8 cellular contexts compared by ENCODE assay signal in the genomic region with DNA sequence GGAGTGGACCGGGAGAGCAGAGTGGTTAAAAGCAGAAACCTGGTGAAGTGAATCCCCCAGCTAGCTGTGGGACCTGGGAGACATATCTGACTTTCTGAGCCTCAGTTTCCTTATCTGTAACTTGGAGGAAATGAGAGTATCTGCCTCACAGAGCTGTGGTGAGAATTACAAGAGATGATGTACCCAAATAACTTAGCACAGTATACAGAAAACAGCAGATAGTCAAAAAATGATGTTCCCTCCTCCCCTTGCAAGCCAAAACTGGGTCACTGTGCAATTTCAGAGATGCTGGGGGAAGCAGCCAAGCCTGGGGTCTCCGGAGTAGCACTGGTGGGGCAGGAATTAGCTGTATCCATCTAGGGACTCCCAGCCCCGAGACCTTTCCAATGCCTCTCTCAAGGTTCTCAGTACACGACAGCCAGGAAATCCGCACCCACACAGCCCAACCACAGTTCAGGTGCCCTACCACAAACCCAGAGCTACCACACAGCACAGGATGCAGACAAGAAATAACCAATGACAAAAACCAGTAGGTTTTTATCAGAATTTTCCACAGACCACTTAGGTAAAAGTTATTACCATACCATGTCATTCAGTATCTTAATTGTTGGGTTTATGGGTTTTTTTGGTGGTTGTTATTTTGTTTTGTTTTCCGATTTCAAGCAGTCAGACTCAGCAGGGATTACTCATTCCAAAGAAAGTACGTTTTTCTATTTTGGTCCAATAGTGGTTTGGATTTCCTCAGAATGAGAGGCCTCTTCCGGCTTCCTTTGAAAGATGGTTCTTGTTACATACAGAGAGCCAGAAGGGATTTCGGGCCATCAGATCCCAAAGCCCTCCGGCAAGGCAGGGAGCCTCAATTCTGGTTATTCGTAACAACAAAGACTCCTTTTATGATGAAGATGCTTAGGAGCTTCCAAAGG. TPM values are rescaled to one million over a fixed set of nuclear protein-coding genes. Genes with fewer than 3 reads are reported as not detected.
DNase-seq lines count a peak whose midpoint lies in the region; ATAC-seq and TF ChIP-seq lines count a peak whose summit lies in the region.

No MANE protein-coding gene starts in this region.

- H2BK15ac ChIP-seq in neuronal stem cell (ENCODE audit: low read length): no peak overlapping the region

- TF ChIP-seq POLR2A in sigmoid colon (IDR thresholded peaks at IDR 0.05) (no peak), body of pancreas (IDR thresholded peaks at IDR 0.05) (no peak)

- TF ChIP-seq EP300 in sigmoid colon (IDR thresholded peaks at IDR 0.05): no peak

- no peak for TF ChIP-seq CTCF in sigmoid colon (IDR thresholded peaks at IDR 0.05)
- TF ChIP-seq CTCF in heart right ventricle (IDR thresholded peaks at IDR 0.05): no peak
- no peak for TF ChIP-seq CTCF in body of pancreas (IDR thresholded peaks at IDR 0.05)

- H3K36me3 Mint-ChIP-seq in activated naive CD4-positive, alpha-beta T cell treated with anti-CD3 and anti-CD28 coated beads, Interleukin-2, amount 10 ng/mL, durations not matched to agents 7 days and 5 days: peaks cover 31% of the 10 kb centered on the region

- H3K27me3 Mint-ChIP-seq in activated naive CD4-positive, alpha-beta T cell treated with anti-CD3 and anti-CD28 coated beads, Interleukin-2, amount 10 ng/mL, durations not matched to agents 7 days and 5 days: peaks cover 5% of the 10 kb centered on the region

- no peak overlapping the region for H3K14ac ChIP-seq in neuronal stem cell (ENCODE audit: low read length)

- DNase-seq in SK-N-MC (ENCODE audit: low read depth, low spot score): peak; percentile 44
- DNase-seq in activated naive CD4-positive, alpha-beta T cell treated with anti-CD3 and anti-CD28 coated beads, Interleukin-2, amount 10 ng/mL, durations not matched to agents 7 days and 5 days: peak; percentile 88
- DNase-seq in stimulated activated CD4-positive, alpha-beta T cell treated with anti-CD3 and anti-CD28 coated beads, Interleukin-4, amount 100 ng/mL, for 4 hours: peak; percentile 53 to 81
- no peak for DNase-seq in neuronal stem cell (ENCODE audit: low spot score)
- DNase-seq in sigmoid colon: no peak
- no peak for DNase-seq in heart right ventricle
- no peak for DNase-seq in body of pancreas

- no peak overlapping the region for H2BK12ac ChIP-seq in neuronal stem cell (ENCODE audit: low read length)

- no peaks in the 10 kb centered on the region for H3K79me1 ChIP-seq in neuronal stem cell (ENCODE audit: low read depth, low read length)

- peaks cover 0 to 2% of the 10 kb centered on the region in 2 donors for H3K4me1 ChIP-seq in neuronal stem cell (ENCODE audit: control insufficient read depth in 2 of 2, insufficient read depth in 1 of 2, low read depth in 1 of 2, low read length in 2 of 2)
- H3K4me1 ChIP-seq in sigmoid colon: peaks cover 0 to 4% (median 1%) of the 10 kb centered on the region in 4 donors
- peaks cover 0 to 60% (median 0%) of the 10 kb centered on the region in 9 donors for H3K4me1 ChIP-seq in heart right ventricle
- H3K4me1 ChIP-seq in body of pancreas: peaks cover 7% of the 10 kb centered on the region

- no CpG with 5 or more reads among the region's 11 CpGs for WGBS in neuronal stem cell (ENCODE audit: extremely low coverage in 2 of 2, insufficient read length in 2 of 2, insufficient replicate concordance in 1 of 2), 2 donors
- WGBS in sigmoid colon, 2 donors: 52 to 75% methylated on average over 11 of the region's 11 CpGs
- WGBS in heart right ventricle, 2 donors: 63 to 71% methylated on average over 11 of the region's 11 CpGs
- 57 to 69% methylated on average over 11 of the region's 11 CpGs for WGBS in body of pancreas, 2 donors

- ATAC-seq in GM19351 (IDR thresholded peaks at IDR 0.05; ENCODE audit: unreplicated experiment) (peak; percentile 78), heart right ventricle (no peak), body of pancreas (no peak)

- H3K4me2 ChIP-seq in neuronal stem cell (ENCODE audit: insufficient read depth, low read length, poor library complexity, severe bottlenecking): no peak overlapping the region

- no peak overlapping the region for H3K18ac ChIP-seq in neuronal stem cell (ENCODE audit: low read length)

- peaks cover 2 to 30% (median 15%) of the 10 kb centered on the region in 3 experiments for H3K27me3 ChIP-seq in neuronal stem cell (ENCODE audit: control insufficient read depth in 3 of 3, insufficient read depth in 3 of 3, low read depth in 1 of 3, low read length in 3 of 3)
- H3K27me3 ChIP-seq in sigmoid colon: peaks cover 3 to 17% (median 6%) of the 10 kb centered on the region in 3 donors
- peaks cover 0 to 17% (median under 1%) of the 10 kb centered on the region in 7 donors for H3K27me3 ChIP-seq in heart right ventricle
- H3K27me3 ChIP-seq in body of pancreas: peaks cover 0 to 7% of the 10 kb centered on the region in 2 donors

- intact Hi-C loops in sigmoid colon (cut with DNase I) (no loop called here), heart right ventricle (cut with DNase I) (no loop called here), body of pancreas (cut with DNase I) (no loop called here)

- no peak overlapping the region for H3K9ac ChIP-seq in SK-N-MC (ENCODE audit: insufficient read length)
- H3K9ac ChIP-seq in neuronal stem cell (ENCODE audit: low read depth, low read length, poor library complexity): no peak overlapping the region

- H4K91ac ChIP-seq in neuronal stem cell (ENCODE audit: low read depth, low read length, poor library complexity): no peak overlapping the region

- H3K4me3 ChIP-seq in SK-N-MC (no peak overlapping the region), neuronal stem cell (ENCODE audit: low read length in 2 of 2) (no peak overlapping the region), sigmoid colon (no peak overlapping the region), heart right ventricle (no peak overlapping the region), body of pancreas (no peak overlapping the region)

- no peaks in the 10 kb centered on the region for H3K36me3 ChIP-seq in SK-N-MC (ENCODE audit: insufficient read depth, low read length)
- no peaks in the 10 kb centered on the region for H3K36me3 ChIP-seq in neuronal stem cell (replicated peaks in 1 of 2; ENCODE audit: control insufficient read depth in 2 of 2, insufficient read depth in 2 of 2, low read length in 2 of 2)
- no peaks in the 10 kb centered on the region for H3K36me3 ChIP-seq in sigmoid colon
- H3K36me3 ChIP-seq in heart right ventricle: no peaks in the 10 kb centered on the region
- H3K36me3 ChIP-seq in body of pancreas (replicated peaks in 1 of 2; ENCODE audit: insufficient read depth in 1 of 2, low read depth in 2 of 2): no peaks in the 10 kb centered on the region

- H3K9me3 ChIP-seq in SK-N-MC (ENCODE audit: low read depth, low read length): no peaks in the 10 kb centered on the region
- peaks cover 2 to 6% of the 10 kb centered on the region in 2 donors for H3K9me3 ChIP-seq in neuronal stem cell (replicated peaks in 1 of 2; ENCODE audit: control insufficient read depth in 2 of 2, insufficient read depth in 1 of 2, low read depth in 1 of 2, low read length in 2 of 2)
- peaks cover 0 to 12% (median 3%) of the 10 kb centered on the region in 4 donors for H3K9me3 ChIP-seq in sigmoid colon
- peaks cover 0 to 21% (median 9%) of the 10 kb centered on the region in 11 donors for H3K9me3 ChIP-seq in heart right ventricle
- H3K9me3 ChIP-seq in body of pancreas: peaks cover 0 to 15% (median 0%) of the 10 kb centered on the region in 3 donors

- peak overlapping the region; percentile 50 for H3K4me3 Mint-ChIP-seq in activated naive CD4-positive, alpha-beta T cell treated with anti-CD3 and anti-CD28 coated beads, Interleukin-2, amount 10 ng/mL, durations not matched to agents 7 days and 5 days

- H3K9me3 Mint-ChIP-seq in activated naive CD4-positive, alpha-beta T cell treated with anti-CD3 and anti-CD28 coated beads, Interleukin-2, amount 10 ng/mL, durations not matched to agents 7 days and 5 days: peaks cover 31% of the 10 kb centered on the region

- H3K23ac ChIP-seq in neuronal stem cell (ENCODE audit: low read depth, low read length, poor library complexity): no peak overlapping the region

- peaks cover 82% of the 10 kb centered on the region for H3K4me1 Mint-ChIP-seq in activated naive CD4-positive, alpha-beta T cell treated with anti-CD3 and anti-CD28 coated beads, Interleukin-2, amount 10 ng/mL, durations not matched to agents 7 days and 5 days

- no peak overlapping the region for H3K4ac ChIP-seq in neuronal stem cell (ENCODE audit: low read length)

- H4K8ac ChIP-seq in neuronal stem cell (ENCODE audit: low read depth, low read length): no peak overlapping the region

- H2AFZ ChIP-seq in neuronal stem cell (ENCODE audit: low read length): no peak overlapping the region

- CTCF ChIA-PET in activated naive CD4-positive, alpha-beta T cell treated with anti-CD3 and anti-CD28 coated beads, Interleukin-2, amount 10 ng/mL, durations not matched to agents 7 days and 5 days (lab: Charles Lee): interaction anchor here (0.6 to 3.2 kb wide), 3 partner anchors 44 to 188 kb away, joined by 3 to 28 read pairs (median 4); no protein-coding TSS in a partner anchor

- H2BK5ac ChIP-seq in neuronal stem cell (ENCODE audit: low read length): no peak overlapping the region

- H2BK120ac ChIP-seq in neuronal stem cell (ENCODE audit: low read depth, low read length): no peak overlapping the region

- H3K27ac Mint-ChIP-seq in activated naive CD4-positive, alpha-beta T cell treated with anti-CD3 and anti-CD28 coated beads, Interleukin-2, amount 10 ng/mL, durations not matched to agents 7 days and 5 days: peak overlapping the region; percentile 91

- no peak overlapping the region for H3K27ac ChIP-seq in SK-N-MC
- H3K27ac ChIP-seq in neuronal stem cell (replicated peaks; ENCODE audit: low read length): no peak overlapping the region
- H3K27ac ChIP-seq in sigmoid colon: no peak overlapping the region
- peak overlapping the region in 2 of 10 donors; percentile 10 to 52 for H3K27ac ChIP-seq in heart right ventricle
- no peak overlapping the region for H3K27ac ChIP-seq in body of pancreas

- no peak overlapping the region for H2AK5ac ChIP-seq in neuronal stem cell (ENCODE audit: low read depth, low read length)

RNA-seq across cellular contexts. Expression of gene HRH2, which starts 4.9 kb away (rescaled TPM):
- polyA plus RNA-seq in neuronal stem cell (2013, experiment 1 of 2): 0.59 TPM
- polyA plus RNA-seq in neuronal stem cell (2013, experiment 2 of 2): 0.62 TPM
- 1 to 10 TPM; 1.1 to 3.8 (median 2.0) TPM for total RNA-seq in sigmoid colon
- polyA plus RNA-seq in sigmoid colon: 1 to 10 TPM in 1 of 3 donors, under 1 TPM in 2; under 0.01 to 3.6 (median 0.23) TPM
- 10 to 100 TPM; 36.5 to 78.7 (median 52.8) TPM for total RNA-seq in heart right ventricle
- polyA plus RNA-seq in heart right ventricle: 10 to 100 TPM; 12.2 to 24.8 TPM
- under 1 TPM in 1 of 2 donors, not detected in 1; 0.78 TPM for total RNA-seq in body of pancreas

Comparison
In these comparisons a context has a peak if more than half of its experiments do, and no peak if none do; other contexts are left out.
1. DNase-seq: peak in SK-N-MC (single experiment), activated naive CD4-positive, alpha-beta T cell treated with anti-CD3 and anti-CD28 coated beads, Interleukin-2, amount 10 ng/mL, durations not matched to agents 7 days and 5 days (single experiment) and stimulated activated CD4-positive, alpha-beta T cell treated with anti-CD3 and anti-CD28 coated beads, Interleukin-4, amount 100 ng/mL, for 4 hours (2 of 2); none in neuronal stem cell (single experiment), sigmoid colon (single experiment), heart right ventricle (0 of 2) and body of pancreas (0 of 4).
2. RNA of gene HRH2, which starts 4.9 kb away (total RNA-seq): 36.5 to 78.7 TPM in heart right ventricle; 1.1 to 3.8 TPM in sigmoid colon and 0.78 TPM in body of pancreas; every median in the first group is over 4 times any median in the second.